In the genomic region with DNA sequence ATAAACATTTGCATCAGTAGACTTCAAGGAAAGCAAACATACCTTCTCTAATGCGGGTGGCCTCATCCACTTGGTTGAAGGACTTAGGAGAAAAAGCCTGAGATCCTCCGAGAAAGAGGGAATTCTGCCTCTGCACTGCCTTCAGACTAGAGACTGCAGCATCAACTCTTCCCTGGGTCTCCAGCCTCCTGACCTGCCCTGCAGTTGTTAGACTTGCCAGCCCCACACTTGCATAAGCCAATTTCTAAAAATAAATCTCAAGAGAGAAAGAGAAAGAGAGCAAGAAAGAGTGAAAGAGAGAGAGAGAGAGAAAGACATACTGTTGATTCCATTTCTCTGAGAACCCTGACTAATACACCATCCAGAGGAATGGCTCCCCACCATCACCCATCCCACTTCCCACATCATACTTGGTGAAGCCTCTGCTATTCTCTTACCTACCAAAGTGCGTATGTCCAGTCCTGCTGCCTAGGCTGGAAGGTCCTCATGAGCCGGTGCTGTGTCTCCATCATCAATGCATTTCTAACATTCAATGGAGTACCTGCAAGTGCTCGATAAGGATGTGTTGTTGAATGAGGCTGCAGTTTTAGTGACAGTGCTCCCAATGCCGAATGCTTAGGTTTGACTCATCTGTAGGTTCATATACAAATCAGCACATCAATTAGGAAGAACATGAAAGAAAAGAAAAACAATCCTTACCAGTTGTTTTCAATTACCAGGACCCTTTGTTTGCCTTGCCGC, we compare ENCODE assay signal across 27 cellular contexts.
"Had no signal": no experiment of that assay in that cellular context is flagged by ENCODE, and none has a peak within 500 bp of the region (broad histone marks: within the 10 kb centered on the region; RNA-seq: fewer than 3 reads in every experiment).

No MANE protein-coding gene starts in this region.

- H3K4me3 Mint-ChIP-seq: activated CD8-positive, alpha-beta T cell treated with anti-CD3 and anti-CD28 coated beads, Interleukin-2, amount 10 ng/mL, durations not matched to agents 7 days and 5 days; activated naive CD8-positive, alpha-beta T cell treated with anti-CD3 and anti-CD28 coated beads, Interleukin-2, amount 10 ng/mL, durations not matched to agents 7 days and 5 days; IgD-negative memory B cell; T-helper 2 cell treated with Interferon-gamma antibody and Interleukin-4, amounts not matched to agents 5 μg/mL and 100 μg/mL, for 36 hours had no signal

- H3K9me3 Mint-ChIP-seq: activated naive CD8-positive, alpha-beta T cell treated with anti-CD3 and anti-CD28 coated beads, Interleukin-2, amount 10 ng/mL, durations not matched to agents 7 days and 5 days; T-helper 2 cell treated with Interferon-gamma antibody and Interleukin-4, amounts not matched to agents 5 μg/mL and 100 μg/mL, for 36 hours; WTC11 had no signal

- H3K9ac ChIP-seq: KMS-11 had no signal

- H3K4me1 ChIP-seq: adrenal gland, SJSA1 had no signal

- H3K36me3 ChIP-seq: adrenal gland, SJSA1 had no signal

- ATAC-seq: activated CD8-positive, alpha-beta T cell treated with anti-CD3 and anti-CD28 coated beads, Interleukin-2, amount 10 ng/mL, durations not matched to agents 7 days and 5 days; Panc1; SK-N-SH treated with all-trans-retinoic acid at 6 μM for 48 hours; WTC11 had no signal

- H3K4me3 ChIP-seq: adrenal gland, SJSA1 had no signal

- DNase-seq: activated CD4-positive, alpha-beta T cell treated with anti-CD3 and anti-CD28 coated beads for 48 hours; activated CD4-positive, alpha-beta T cell treated with anti-CD3 and anti-CD28 coated beads, Interleukin-2, amount 50 U/mL, for 4 hours; activated CD4-positive, CD25-positive, alpha-beta regulatory T cell treated with anti-CD3 and anti-CD28 coated beads, Interleukin-2, amount 50 U/mL, for 72 hours; activated CD8-positive, alpha-beta memory T cell treated with anti-CD3 and anti-CD28 coated beads, Interleukin-2, amount 50 U/mL, for 48 hours; activated CD8-positive, alpha-beta T cell treated with anti-CD3 and anti-CD28 coated beads, Interleukin-2, amount 10 ng/mL, durations not matched to agents 7 days and 5 days; activated naive CD4-positive, alpha-beta T cell treated with anti-CD3 and anti-CD28 coated beads, Interleukin-2, amount 50 U/mL, for 16 hours; activated naive CD8-positive, alpha-beta T cell treated with anti-CD3 and anti-CD28 coated beads, Interleukin-2, amount 10 ng/mL, durations not matched to agents 7 days and 5 days; activated T-cell treated with anti-CD3 and anti-CD28 coated beads, Interleukin-2, amount 50 U/mL, for 1 hour; adrenal gland; anterior cingulate cortex; caudate nucleus; NCI-H1092; NCI-H2029; NCI-H2227 treated with DMSO at 0.1 percent for 48 hours; NCI-H446 treated with DMSO at 0.1 percent for 48 hours; NCI-H524 treated with DMSO at 0.1 percent for 48 hours; OCI-M1; RPMI8226; SHP77; SW 1271 had no signal

- H3K9me3 ChIP-seq: adrenal gland, SJSA1 had no signal

- H3K27me3 ChIP-seq: adrenal gland had no signal

- H3K4me1 Mint-ChIP-seq: activated naive CD8-positive, alpha-beta T cell treated with anti-CD3 and anti-CD28 coated beads, Interleukin-2, amount 10 ng/mL, durations not matched to agents 7 days and 5 days; IgD-negative memory B cell had no signal

- H3K27ac Mint-ChIP-seq: activated CD8-positive, alpha-beta T cell treated with anti-CD3 and anti-CD28 coated beads, Interleukin-2, amount 10 ng/mL, durations not matched to agents 7 days and 5 days; activated naive CD8-positive, alpha-beta T cell treated with anti-CD3 and anti-CD28 coated beads, Interleukin-2, amount 10 ng/mL, durations not matched to agents 7 days and 5 days; IgD-negative memory B cell; T-helper 2 cell treated with Interferon-gamma antibody and Interleukin-4, amounts not matched to agents 5 μg/mL and 100 μg/mL, for 36 hours had no signal

- H3K4me2 ChIP-seq: KMS-11 had no signal

- H3K36me3 Mint-ChIP-seq: activated naive CD8-positive, alpha-beta T cell treated with anti-CD3 and anti-CD28 coated beads, Interleukin-2, amount 10 ng/mL, durations not matched to agents 7 days and 5 days had no signal

- H3K27me3 Mint-ChIP-seq: IgD-negative memory B cell had no signal

- H3K27ac ChIP-seq: adrenal gland, KMS-11, SJSA1 had no signal
